ENCODE assay signal across 10 cellular contexts in genomic region chr3:50170689-50171088, GRCh38. TPM values are rescaled to one million over a fixed set of nuclear protein-coding genes. Genes with fewer than 3 reads are reported as not detected.
DNase-seq lines count a peak whose midpoint lies in the region; ATAC-seq and TF ChIP-seq lines count a peak whose summit lies in the region.
"Had no signal": no experiment of that assay in that cellular context is flagged by ENCODE, and none has a peak within 500 bp of the region (broad histone marks: within the 10 kb centered on the region; RNA-seq: fewer than 3 reads in every experiment).

No MANE protein-coding gene starts in this region.

- H3K27ac ChIP-seq in psoas muscle (peak overlapping the region; percentile 76), substantia nigra (ENCODE audit: low read depth, low read length, poor library complexity, severe bottlenecking) (no peak overlapping the region), trophoblast cell (ENCODE audit: low read depth, low read length) (no peak overlapping the region)
- H3K27ac ChIP-seq: VCaP had no signal

- no peak overlapping the region for H2AFZ ChIP-seq in trophoblast cell (ENCODE audit: insufficient read depth, low read length, poor library complexity)

- no peak for TF ChIP-seq CTCF in fibroblast of villous mesenchyme (IDR thresholded peaks at IDR 0.05; ENCODE audit: insufficient read depth, low read depth, low read length)
- no peak for TF ChIP-seq CTCF in psoas muscle (IDR thresholded peaks at IDR 0.05)

- no peak overlapping the region for H4K91ac ChIP-seq in trophoblast cell (ENCODE audit: low read depth, low read length)

- no peaks in the 10 kb centered on the region for H3K79me2 ChIP-seq in trophoblast cell (ENCODE audit: control insufficient read depth, insufficient read depth, low read length, poor library complexity)

- WGBS in psoas muscle, 3 donors: 68 to 84% (median 81%) methylated on average over 10 of the region's 10 CpGs
- no CpG with 5 or more reads among the region's 10 CpGs for WGBS in trophoblast cell (ENCODE audit: extremely low coverage, insufficient coverage, insufficient read length)

- H3K9ac ChIP-seq in trophoblast cell (ENCODE audit: low read length): no peak overlapping the region

- H3K4ac ChIP-seq in trophoblast cell (ENCODE audit: low read depth, low read length): no peak overlapping the region

- intact Hi-C loops in psoas muscle (cut with DNase I): no loop called here

- DNase-seq in Daoy (ENCODE audit: low read depth) (peak; percentile 79), SW480 (ENCODE audit: low spot score) (peak; percentile 68), fibroblast of villous mesenchyme (ENCODE audit: low read depth) (peak; percentile 12), psoas muscle (peak; percentile 61 to 79), H7 (no peak), substantia nigra (lab: John Stamatoyannopoulos, UW) (no peak), trophoblast cell (no peak)
- DNase-seq: DMS79 treated with DMSO at 0.1 percent for 48 hours had no signal

- no peak overlapping the region for H2AK5ac ChIP-seq in trophoblast cell (ENCODE audit: low read length)

- H3K4me1 ChIP-seq in psoas muscle (peaks cover 73% of the 10 kb centered on the region), trophoblast cell (ENCODE audit: control insufficient read depth in 1 of 2, insufficient read depth in 2 of 2, low read length in 2 of 2) (peaks cover 10 to 14% of the 10 kb centered on the region in 2 experiments)

- no peak overlapping the region for H2BK12ac ChIP-seq in trophoblast cell (ENCODE audit: low read length)

- no peak overlapping the region for H4K8ac ChIP-seq in trophoblast cell (ENCODE audit: low read depth, low read length)

- H3K36me3 ChIP-seq in psoas muscle (ENCODE audit: insufficient read depth in 1 of 2, low read depth in 1 of 2) (peaks cover 0 to 19% of the 10 kb centered on the region in 2 donors), H7 (replicated peaks; ENCODE audit: control insufficient read depth, insufficient read depth, low read length) (peaks cover 11% of the 10 kb centered on the region), trophoblast cell (ENCODE audit: control insufficient read depth in 1 of 2, insufficient read depth in 2 of 2, low read length in 2 of 2) (peaks cover 19 to 22% of the 10 kb centered on the region in 2 experiments)

- no peak overlapping the region for H3K14ac ChIP-seq in trophoblast cell (ENCODE audit: low read length)

- H3K4me3 ChIP-seq in fibroblast of villous mesenchyme (ENCODE audit: low read depth, low read length) (no peak overlapping the region), psoas muscle (no peak overlapping the region), H7 (ENCODE audit: insufficient read depth, low read depth, low read length) (no peak overlapping the region), trophoblast cell (ENCODE audit: low read depth, low read length) (no peak overlapping the region)

- H3K4me2 ChIP-seq in trophoblast cell (ENCODE audit: low read length): no peak overlapping the region

- H3K27me3 ChIP-seq in psoas muscle (ENCODE audit: insufficient read depth in 3 of 3, low read length in 2 of 3): no peaks in the 10 kb centered on the region
- no peaks in the 10 kb centered on the region for H3K27me3 ChIP-seq in H7 (ENCODE audit: control insufficient read depth, insufficient read depth, low read length)
- H3K27me3 ChIP-seq in trophoblast cell (ENCODE audit: insufficient read depth, low read length): no peaks in the 10 kb centered on the region

- H3K9me3 ChIP-seq in psoas muscle: no peaks in the 10 kb centered on the region
- peaks cover 2% of the 10 kb centered on the region for H3K9me3 ChIP-seq in trophoblast cell (ENCODE audit: insufficient read depth, low read depth, low read length)

- no peak overlapping the region for H4K12ac ChIP-seq in trophoblast cell (ENCODE audit: low read depth, low read length)

- H2BK5ac ChIP-seq in trophoblast cell (ENCODE audit: low read depth, low read length, poor library complexity): no peak overlapping the region

- H2BK120ac ChIP-seq in trophoblast cell (ENCODE audit: insufficient read depth, low read length, poor library complexity): no peak overlapping the region

- ATAC-seq in psoas muscle (peak; percentile 25 to 52 (median 42)), GM19452 (IDR thresholded peaks at IDR 0.05; ENCODE audit: unreplicated experiment) (no peak)

- H3K23ac ChIP-seq in trophoblast cell (ENCODE audit: low read length): no peak overlapping the region

- no peak overlapping the region for H3K18ac ChIP-seq in trophoblast cell (ENCODE audit: low read length)

- H3K79me1 ChIP-seq in trophoblast cell (ENCODE audit: low read length): peaks cover under 1% of the 10 kb centered on the region

RNA-seq across cellular contexts. Expression of gene SEMA3F, which starts 15.6 kb away (rescaled TPM):
- 0.51 and 1.4 TPM in 2 replicates for total RNA-seq in Daoy (2014; rRNA removed; shearing (Covaris generic))
- 0.32 and 0.86 TPM in 2 replicates for total RNA-seq in fibroblast of villous mesenchyme
- total RNA-seq in psoas muscle: 10 to 100 TPM in 3 of 4 donors, 1 to 10 TPM in 1; 7.0 to 13.7 (median 12.3) TPM
- 1 to 10 TPM; 4.7 to 7.6 (median 6.8) TPM for polyA plus RNA-seq in psoas muscle
- total RNA-seq in H7 (2014; rRNA removed; shearing (Covaris generic)): 40.5 and 44.5 TPM in 2 replicates
- 16.3 and 18.1 TPM in 2 replicates for polyA plus RNA-seq in trophoblast cell (2013)

RNA-seq across cellular contexts. Expression of gene GNAT1, which starts 20.7 kb away (rescaled TPM):
- not detected in 2 replicates for total RNA-seq in Daoy (2014; rRNA removed; shearing (Covaris generic))
- total RNA-seq in fibroblast of villous mesenchyme: not detected in 2 replicates
- total RNA-seq in psoas muscle: not detected
- not detected for polyA plus RNA-seq in psoas muscle
- not detected in 2 replicates for total RNA-seq in H7 (2014; rRNA removed; shearing (Covaris generic))
- not detected in 2 replicates for polyA plus RNA-seq in trophoblast cell (2013)

RNA-seq across cellular contexts. Expression of gene SLC38A3, which starts 34.4 kb away (rescaled TPM):
- not detected in 2 replicates for total RNA-seq in Daoy (2014; rRNA removed; shearing (Covaris generic))
- total RNA-seq in fibroblast of villous mesenchyme (not detected in 2 replicates), psoas muscle (10 to 100 TPM in 1 of 4 donors, 1 to 10 TPM in 3; 1.7 to 12.7 (median 5.4) TPM)
- polyA plus RNA-seq in psoas muscle: 1 to 10 TPM in 2 of 3 donors, under 1 TPM in 1; 0.12 to 4.5 (median 1.3) TPM
- total RNA-seq in H7 (2014; rRNA removed; shearing (Covaris generic)): 0.21 and 0.22 TPM in 2 replicates
- 85.8 and 92.3 TPM in 2 replicates for polyA plus RNA-seq in trophoblast cell (2013)

Comparison
In these comparisons a context has a peak if more than half of its experiments do, and no peak if none do; other contexts are left out.
1. DNase-seq: peak in Daoy (single experiment), SW480 (single experiment), fibroblast of villous mesenchyme (single experiment) and psoas muscle (2 of 2); none in H7 (single experiment), substantia nigra (0 of 49) and trophoblast cell (0 of 2).